Comparison of ENCODE assay signal across 12 cellular contexts in genomic region chr11:72081856-72082255, GRCh38. TPM values are rescaled to one million over a fixed set of nuclear protein-coding genes. Genes with fewer than 3 reads are reported as not detected.
DNase-seq lines count a peak whose midpoint lies in the region; TF ChIP-seq lines count a peak whose summit lies in the region.
"Had no signal": no experiment of that assay in that cellular context is flagged by ENCODE, and none has a peak within 500 bp of the region (broad histone marks: within the 10 kb centered on the region; RNA-seq: fewer than 3 reads in every experiment).

No MANE protein-coding gene starts in this region.

- peak overlapping the region; percentile 86; the same call in 1 of the 2 replicates for H3K4me2 ChIP-seq in OCI-LY3 (ENCODE audit: low read length)

- H3K36me3 Mint-ChIP-seq in Caco-2 (ENCODE audit: insufficient read depth, unreplicated experiment): peaks cover 11% of the 10 kb centered on the region

- H3K27me3 ChIP-seq in Caco-2 (replicated peaks; ENCODE audit: control insufficient read depth, insufficient read depth, low read length) (no peaks in the 10 kb centered on the region), OCI-LY3 (ENCODE audit: low read depth, low read length) (no peaks in the 10 kb centered on the region), duodenal mucosa (ENCODE audit: control insufficient read depth in 1 of 2, insufficient read depth in 2 of 2, low read length in 2 of 2) (no peaks in the 10 kb centered on the region), neutrophil (no peaks in the 10 kb centered on the region)

- intact Hi-C loops in Caco-2 (cut with micrococcal nuclease; ENCODE audit: unreplicated experiment): loop anchor here (2.0 to 5.0 kb wide), 2 partner anchors 57 to 350 kb away; partner anchors contain the start of gene CLPB

- H3K9me3 ChIP-seq in Caco-2 (no peaks in the 10 kb centered on the region), OCI-LY3 (ENCODE audit: insufficient read depth, low read length) (no peaks in the 10 kb centered on the region), duodenal mucosa (ENCODE audit: control insufficient read depth in 1 of 2, low read length in 2 of 2) (no peaks in the 10 kb centered on the region), neutrophil (no peaks in the 10 kb centered on the region)

- no peak overlapping the region for H3K4me3 ChIP-seq in Caco-2 (ENCODE audit: low read depth, low read length)
- no peak overlapping the region for H3K4me3 ChIP-seq in OCI-LY3 (ENCODE audit: low read length)
- no peak overlapping the region for H3K4me3 ChIP-seq in duodenal mucosa (ENCODE audit: low read depth in 1 of 2, low read length in 2 of 2)
- no peak overlapping the region for H3K4me3 ChIP-seq in neutrophil (ENCODE audit: low read depth in 1 of 2, low read length in 1 of 2)

- H4K20me1 ChIP-seq in OCI-LY3 (ENCODE audit: insufficient read depth, low read length): no peaks in the 10 kb centered on the region

- H3K27me3 Mint-ChIP-seq in Caco-2 (ENCODE audit: insufficient read depth, unreplicated experiment): no peaks in the 10 kb centered on the region

- H2AFZ ChIP-seq in OCI-LY3 (ENCODE audit: low read depth, low read length): no peak overlapping the region

- H3K9ac ChIP-seq in OCI-LY3 (ENCODE audit: low read length): no peak overlapping the region
- no peak overlapping the region for H3K9ac ChIP-seq in duodenal mucosa (ENCODE audit: low read depth in 1 of 2, low read length in 2 of 2)

- no peak for TF ChIP-seq POLR2A in erythroblast (IDR thresholded peaks at IDR 0.05; ENCODE audit: low read length)

- TF ChIP-seq CTCF in Caco-2 (IDR thresholded peaks at IDR 0.05; ENCODE audit: insufficient read depth in 1 of 2, low read depth in 1 of 2, low read length in 1 of 2, severe bottlenecking in 1 of 2, unreplicated experiment in 1 of 2): no peak
- no peak for TF ChIP-seq CTCF in OCI-LY3 (IDR thresholded peaks at IDR 0.05; ENCODE audit: low read depth, low read length)
- TF ChIP-seq CTCF in neutrophil (IDR thresholded peaks at IDR 0.05): no peak

- H3K27ac Mint-ChIP-seq in Caco-2 (ENCODE audit: unreplicated experiment): peak overlapping the region; percentile 99

- peaks cover 19% of the 10 kb centered on the region for H3K4me1 ChIP-seq in Caco-2
- H3K4me1 ChIP-seq in OCI-LY3 (ENCODE audit: low read length): peaks cover 29% of the 10 kb centered on the region
- H3K4me1 ChIP-seq in duodenal mucosa (ENCODE audit: control insufficient read depth in 1 of 2, insufficient read depth in 2 of 2, low read length in 2 of 2): peaks cover 11 to 16% of the 10 kb centered on the region in 2 donors
- H3K4me1 ChIP-seq in neutrophil (ENCODE audit: control insufficient read depth in 1 of 2, insufficient read depth in 1 of 2, low read depth in 1 of 2, low read length in 1 of 2): peaks cover 23 to 37% of the 10 kb centered on the region in 2 experiments

- peaks cover 32% of the 10 kb centered on the region for H3K79me2 ChIP-seq in OCI-LY3 (ENCODE audit: low read length)

- peak overlapping the region; percentile 86 for H3K4me3 Mint-ChIP-seq in Caco-2 (ENCODE audit: unreplicated experiment)

- peaks cover 28% of the 10 kb centered on the region for H3K4me1 Mint-ChIP-seq in Caco-2 (ENCODE audit: low read depth, unreplicated experiment)

- no TSS peak for BruUV-seq in Caco-2 (replicated peaks; lab: Mats Ljungman, UMichigan)

- CTCF ChIA-PET in Caco-2 (lab: Charles Lee): interaction anchor here (1.2 to 1.7 kb wide), 2 partner anchors 10 to 57 kb away, joined by 10 to 16 read pairs; no protein-coding TSS in a partner anchor

- POLR2A ChIA-PET in Caco-2 (lab: Charles Lee): interaction anchor here (0.5 to 2.0 kb wide), 4 partner anchors 25 to 275 kb away, joined by 3 to 15 read pairs (median 9); partner anchors contain the start of gene ANAPC15

- DNase-seq in Caco-2 (peak in 1 of 2 experiments; percentile 51), erythroblast (lab: John Stamatoyannopoulos, UW) (no peak), cerebellar cortex (ENCODE audit: low spot score) (no peak), SKM-1 treated with dmso at 0.1 percent for 144 hours (lab: John Stamatoyannopoulos, UW; ENCODE audit: unreplicated experiment) (no peak), COLO829 (ENCODE audit: low spot score) (no peak)
- DNase-seq: NCI-H2227 treated with DMSO at 0.1 percent for 48 hours, small intestine, WERI-Rb-1 had no signal

- H3K27ac ChIP-seq in OCI-LY3 (ENCODE audit: low read length) (no peak overlapping the region), duodenal mucosa (ENCODE audit: low read depth, low read length) (peak overlapping the region; percentile 11), neutrophil (peak overlapping the region; percentile 96)

- no peaks in the 10 kb centered on the region for H3K36me3 ChIP-seq in Caco-2 (ENCODE audit: control insufficient read depth, insufficient read depth, low read length)
- H3K36me3 ChIP-seq in OCI-LY3 (replicated peaks; ENCODE audit: low read depth, low read length): no peaks in the 10 kb centered on the region
- H3K36me3 ChIP-seq in duodenal mucosa (ENCODE audit: control insufficient read depth in 1 of 2, insufficient read depth in 2 of 2, low read length in 2 of 2): no peaks in the 10 kb centered on the region
- peaks cover 6% of the 10 kb centered on the region for H3K36me3 ChIP-seq in neutrophil

- H3K9me3 Mint-ChIP-seq in Caco-2 (ENCODE audit: unreplicated experiment): no peaks in the 10 kb centered on the region

RNA-seq across cellular contexts. Expression of gene LRRC51, which starts 1.2 kb away (rescaled TPM):
- 13.7 and 13.8 TPM in 2 replicates for total RNA-seq in Caco-2 (2022)

RNA-seq across cellular contexts. Expression of gene NUMA1, which starts 1.5 kb away (rescaled TPM):
- 182 and 190 TPM in 2 replicates for total RNA-seq in Caco-2 (2022)

RNA-seq across cellular contexts. Expression of gene LAMTOR1, which starts 21.2 kb away (rescaled TPM):
- total RNA-seq in Caco-2 (2022): 158 and 170 TPM in 2 replicates

RNA-seq across cellular contexts. Expression of gene TOMT, which starts 23.9 kb away (rescaled TPM):
- not detected in 2 replicates for total RNA-seq in Caco-2 (2022)
- total RNA-seq: cerebellum had no signal

RNA-seq across cellular contexts. Expression of gene ANAPC15, which starts 30.6 kb away (rescaled TPM):
- total RNA-seq in Caco-2 (2022): 98.6 and 105 TPM in 2 replicates
